ENCODE assay signal across 11 cellular contexts in the genomic region with DNA sequence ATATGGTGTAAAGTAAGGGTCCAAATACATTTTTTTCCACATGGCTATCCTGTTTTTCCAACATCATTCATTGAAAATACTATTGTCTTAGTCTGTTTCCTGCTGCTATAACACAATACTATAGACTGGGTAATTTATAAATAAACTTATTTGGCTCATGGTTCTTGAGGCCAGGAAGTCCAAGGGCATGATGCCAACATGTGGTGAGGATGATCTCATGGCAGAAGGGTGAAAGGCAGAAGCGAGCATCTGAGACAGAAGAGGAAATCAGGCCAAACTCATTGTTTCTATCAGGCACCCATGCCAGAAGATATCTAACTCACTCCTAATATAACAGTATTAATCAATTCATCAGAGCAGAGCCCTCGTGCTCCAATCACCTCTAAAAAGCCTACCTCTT. TPM values are rescaled to one million over a fixed set of nuclear protein-coding genes. Genes with fewer than 3 reads are reported as not detected.
DNase-seq lines count a peak whose midpoint lies in the region; ATAC-seq and TF ChIP-seq lines count a peak whose summit lies in the region.
"Had no signal": no experiment of that assay in that cellular context is flagged by ENCODE, and none has a peak within 500 bp of the region (broad histone marks: within the 10 kb centered on the region; RNA-seq: fewer than 3 reads in every experiment).

No MANE protein-coding gene starts in this region.

- no peak overlapping the region for H3K27ac ChIP-seq in body of pancreas
- H3K27ac ChIP-seq: 22Rv1 had no signal

- DNase-seq in DMS53 (lab: John Stamatoyannopoulos, UW) = peak; percentile 49
- no peak for DNase-seq in DMS53 treated with DMSO at 0.1 percent for 48 hours (lab: John Stamatoyannopoulos, UW; ENCODE audit: unreplicated experiment)
- DNase-seq in Kasumi-1 (lab: John Stamatoyannopoulos, UW) = peak; percentile 27 to 43
- DNase-seq in body of pancreas = peak in 3 of 4 donors; percentile 20 to 71 (median 28)
- peak; percentile 98 for DNase-seq in lung microvascular endothelial cell (ENCODE audit: low read depth in 2 of 2)
- no peak for DNase-seq in GM13977 (ENCODE audit: low spot score)
- DNase-seq in GM20000 (ENCODE audit: low spot score) = no peak
- DNase-seq: NCI-H2171 had no signal

- no peaks in the 10 kb centered on the region for H3K36me3 ChIP-seq in body of pancreas (replicated peaks in 1 of 2; ENCODE audit: insufficient read depth in 1 of 2, low read depth in 2 of 2)

- intact Hi-C loops in body of pancreas (cut with DNase I) = no loop called here

- in situ Hi-C loops in GM13977 (cut with MboI; ENCODE audit: low pct_unique_long_range_greater_than_20kb, low sequenced_read_pairs, unreplicated experiment) = no loop called here

- no peaks in the 10 kb centered on the region for H3K9me3 ChIP-seq in body of pancreas

- ATAC-seq in body of pancreas = no peak
- no peak for ATAC-seq in HG03442 (IDR thresholded peaks at IDR 0.05; ENCODE audit: unreplicated experiment)
- ATAC-seq: WTC11 had no signal

- TF ChIP-seq CTCF in body of pancreas (IDR thresholded peaks at IDR 0.05) (no peak), GM13977 (IDR thresholded peaks at IDR 0.05; ENCODE audit: extremely low read depth, insufficient read depth, missing control alignments) (no peak), GM20000 (IDR thresholded peaks at IDR 0.05; ENCODE audit: extremely low read depth, missing control alignments) (no peak)

- H3K4me3 ChIP-seq in body of pancreas = no peak overlapping the region

- H3K4me1 ChIP-seq in body of pancreas = no peaks in the 10 kb centered on the region

- no peaks in the 10 kb centered on the region for H3K27me3 ChIP-seq in body of pancreas

- TF ChIP-seq POLR2A in body of pancreas (IDR thresholded peaks at IDR 0.05) = no peak

- 72 to 76% methylated on average over 2 of the region's 2 CpGs for WGBS in body of pancreas, 2 donors

RNA-seq across cellular contexts. Expression of a gene that starts 42.6 kb away (rescaled TPM):
- not detected for total RNA-seq in body of pancreas
- 1.2 and 3.9 TPM in 2 replicates for total RNA-seq in lung microvascular endothelial cell
- total RNA-seq: WTC11 had no signal

Comparison
In these comparisons a context has a peak if more than half of its experiments do, and no peak if none do; other contexts are left out.
1. DNase-seq: peak in DMS53 (single experiment), Kasumi-1 (2 of 2), body of pancreas (3 of 4) and lung microvascular endothelial cell (2 of 2); none in DMS53 treated with DMSO at 0.1 percent for 48 hours (single experiment), GM13977 (single experiment) and GM20000 (single experiment).